In the genomic region with DNA sequence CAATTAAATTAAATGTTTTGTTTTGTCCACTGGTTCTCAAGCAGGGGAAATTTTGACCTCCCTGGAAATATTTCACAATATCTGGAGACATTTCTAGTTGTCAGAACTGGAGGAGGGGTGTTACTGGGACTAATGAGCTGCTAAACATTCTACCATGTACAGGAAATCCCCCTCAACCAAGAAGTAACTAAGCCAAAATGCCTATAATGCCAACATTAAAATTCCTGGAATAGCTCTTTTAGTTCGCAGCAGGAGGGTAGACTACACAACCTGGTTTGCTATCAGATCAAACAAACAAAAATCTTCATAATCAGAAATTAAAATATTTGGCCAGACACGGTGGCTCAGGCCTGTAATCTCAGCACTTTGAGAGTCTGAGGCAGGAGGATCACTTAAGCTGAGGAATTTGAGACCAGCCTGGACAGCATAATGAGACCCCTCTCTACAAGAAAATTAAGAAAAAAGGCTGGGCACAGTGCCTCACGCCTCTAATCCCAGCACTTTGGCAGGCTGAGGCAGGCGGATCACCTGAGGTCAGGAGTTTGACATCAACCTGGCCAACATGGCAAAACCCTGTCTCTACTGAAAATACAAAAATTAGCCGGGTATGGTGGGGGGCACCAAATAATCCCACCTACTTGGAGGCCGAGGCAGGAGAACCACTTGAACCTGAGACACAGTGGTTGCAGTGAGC, we compare ENCODE assay signal across 1 cellular context.
TF ChIP-seq lines count a peak whose summit lies in the region.

No MANE protein-coding gene starts in this region.

TF ChIP-seq in A549, 52 proteins besides CTCF, POLR2A, EP300 and RAD21 (continued from another document):
- no peak for TF ChIP-seq CBX2 (IDR thresholded peaks at IDR 0.05; ENCODE audit: borderline replicate concordance, low read depth)
- no peak for TF ChIP-seq HEYL (CRISPR knock-in tag; IDR thresholded peaks at IDR 0.05)
- TF ChIP-seq JUNB (IDR thresholded peaks at IDR 0.05): no peak
- TF ChIP-seq, protein P1, sequence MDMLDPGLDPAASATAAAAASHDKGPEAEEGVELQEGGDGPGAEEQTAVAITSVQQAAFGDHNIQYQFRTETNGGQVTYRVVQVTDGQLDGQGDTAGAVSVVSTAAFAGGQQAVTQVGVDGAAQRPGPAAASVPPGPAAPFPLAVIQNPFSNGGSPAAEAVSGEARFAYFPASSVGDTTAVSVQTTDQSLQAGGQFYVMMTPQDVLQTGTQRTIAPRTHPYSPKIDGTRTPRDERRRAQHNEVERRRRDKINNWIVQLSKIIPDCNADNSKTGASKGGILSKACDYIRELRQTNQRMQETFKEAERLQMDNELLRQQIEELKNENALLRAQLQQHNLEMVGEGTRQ (IDR thresholded peaks at IDR 0.05): no peak
